26 cellular contexts compared by ENCODE assay signal in the genomic region with DNA sequence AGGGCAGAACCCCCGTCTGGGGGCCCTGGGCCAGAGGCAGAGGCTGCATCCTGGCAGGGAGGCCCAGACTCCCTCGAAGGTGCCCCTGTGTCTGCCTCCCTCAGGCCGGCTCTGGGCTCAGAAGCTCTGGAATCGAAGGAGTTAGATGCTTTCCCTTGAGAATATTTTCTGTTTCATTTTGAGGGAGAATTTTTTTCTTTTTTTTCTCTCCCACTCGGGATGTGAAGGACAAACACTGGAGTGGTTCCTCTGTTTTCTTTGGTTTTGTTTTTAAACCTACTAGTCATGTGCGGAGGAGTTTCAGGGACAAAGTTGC. TPM values are rescaled to one million over a fixed set of nuclear protein-coding genes. Genes with fewer than 3 reads are reported as not detected.
A peak's percentile ranks its signal among the peaks of the same experiment; 100 is the strongest.
DNase-seq lines count a peak whose midpoint lies in the region; ATAC-seq, FAIRE-seq and TF ChIP-seq lines count a peak whose summit lies in the region.
"Had no signal": no experiment of that assay in that cellular context is flagged by ENCODE, and none has a peak within 500 bp of the region (broad histone marks: within the 10 kb centered on the region; RNA-seq: fewer than 3 reads in every experiment).

No MANE protein-coding gene starts in this region.

- H3K36me3 Mint-ChIP-seq in chondrocyte (ENCODE audit: low read depth) = no peaks in the 10 kb centered on the region
- no peaks in the 10 kb centered on the region for H3K36me3 Mint-ChIP-seq in type B pancreatic cell
- no peaks in the 10 kb centered on the region for H3K36me3 Mint-ChIP-seq in activated naive CD4-positive, alpha-beta T cell treated with anti-CD3 and anti-CD28 coated beads for 36 hours (ENCODE audit: low read depth)
- H3K36me3 Mint-ChIP-seq: CD8-positive, alpha-beta T cell; IgD-negative memory B cell had no signal

- H3K9me3 ChIP-seq in pancreas = no peaks in the 10 kb centered on the region
- H3K9me3 ChIP-seq: BLaER1 treated with 17β-estradiol and CSF1 and Interleukin-3, amounts not matched to agents 10 nM and 100 nM had no signal

- H3K4me1 ChIP-seq in pancreas = peaks cover 0 to 10% (median 4%) of the 10 kb centered on the region in 3 donors

- FAIRE-seq in pancreas (lab: Jason Lieb, UNC) = no peak
- FAIRE-seq: GM12892, GM18507, RCC 7860 had no signal

- intact Hi-C loops in pancreas (cut with DNase I) = no loop called here
- intact Hi-C loops in activated naive CD4-positive, alpha-beta T cell treated with anti-CD3 and anti-CD28 coated beads for 36 hours (cut with micrococcal nuclease) = no loop called here

- no peaks in the 10 kb centered on the region for H3K27me3 ChIP-seq in layer of hippocampus (ENCODE audit: control insufficient read depth, insufficient read depth, low read length)
- H3K27me3 ChIP-seq in pancreas = no peaks in the 10 kb centered on the region

- H3K27ac Mint-ChIP-seq in chondrocyte (ENCODE audit: unreplicated experiment) (peak overlapping the region; percentile 13), type B pancreatic cell (no peak overlapping the region)
- no peak overlapping the region for H3K27ac Mint-ChIP-seq in activated naive CD4-positive, alpha-beta T cell treated with anti-CD3 and anti-CD28 coated beads for 36 hours
- H3K27ac Mint-ChIP-seq: CD8-positive, alpha-beta T cell; GM23338; IgD-negative memory B cell had no signal

- H3K4me3 Mint-ChIP-seq in chondrocyte (ENCODE audit: unreplicated experiment) (no peak overlapping the region), type B pancreatic cell (peak overlapping the region; percentile 29)
- H3K4me3 Mint-ChIP-seq in activated naive CD4-positive, alpha-beta T cell treated with anti-CD3 and anti-CD28 coated beads for 36 hours = no peak overlapping the region
- H3K4me3 Mint-ChIP-seq: CD8-positive, alpha-beta T cell; GM23338; IgD-negative memory B cell had no signal

- TF ChIP-seq CTCF in chondrocyte (IDR thresholded peaks at IDR 0.05) = no peak
- TF ChIP-seq CTCF in pancreas (IDR thresholded peaks at IDR 0.05) = no peak
- TF ChIP-seq CTCF in type B pancreatic cell (conservative IDR thresholded peaks at IDR 0.05) = no peak

- H3K4me1 Mint-ChIP-seq in chondrocyte (ENCODE audit: low read depth) (peaks cover 8% of the 10 kb centered on the region), type B pancreatic cell (ENCODE audit: unreplicated experiment) (peaks cover 37% of the 10 kb centered on the region)
- H3K4me1 Mint-ChIP-seq in activated naive CD4-positive, alpha-beta T cell treated with anti-CD3 and anti-CD28 coated beads for 36 hours (ENCODE audit: low read depth) = no peaks in the 10 kb centered on the region
- H3K4me1 Mint-ChIP-seq: GM23338 had no signal

- ATAC-seq in pancreas (no peak), HG02642 (IDR thresholded peaks at IDR 0.05; ENCODE audit: poor library complexity, unreplicated experiment) (no peak), GM19467 (IDR thresholded peaks at IDR 0.05; ENCODE audit: unreplicated experiment) (no peak)
- ATAC-seq: CD8-positive, alpha-beta T cell; HCT116; Right ventricle myocardium inferior had no signal

- DNase-seq in chondrocyte (ENCODE audit: low spot score) = no peak
- no peak for DNase-seq in pancreas
- DNase-seq in type B pancreatic cell (ENCODE audit: extremely low spot score, unreplicated experiment) = no peak
- DNase-seq in EL = no peak
- DNase-seq in activated naive CD4-positive, alpha-beta T cell treated with anti-CD3 and anti-CD28 coated beads for 36 hours = no peak
- DNase-seq: CD8-positive, alpha-beta T cell; DMS53; Karpas-422; NCI-H1048; NCI-H146; NCI-H2081 treated with DMSO at 0.1 percent for 48 hours; NCI-H446 treated with DMSO at 0.1 percent for 48 hours; NCI-H748 treated with DMSO at 0.1 percent for 48 hours; NK-92 treated with Interleukin-12 subunit alpha and Interleukin-12 subunit beta, amount 100 ng/mL, for 24 hours had no signal

- H3K9me3 Mint-ChIP-seq in chondrocyte (ENCODE audit: low read depth) (no peaks in the 10 kb centered on the region), type B pancreatic cell (no peaks in the 10 kb centered on the region)
- no peaks in the 10 kb centered on the region for H3K9me3 Mint-ChIP-seq in activated naive CD4-positive, alpha-beta T cell treated with anti-CD3 and anti-CD28 coated beads for 36 hours
- H3K9me3 Mint-ChIP-seq: CD8-positive, alpha-beta T cell; GM23338; IgD-negative memory B cell had no signal

- CTCF ChIA-PET in activated naive CD4-positive, alpha-beta T cell treated with anti-CD3 and anti-CD28 coated beads for 36 hours (lab: Charles Lee) = no interaction called here

- no peak overlapping the region for H3K4me3 ChIP-seq in pancreas
- H3K4me3 ChIP-seq: BLaER1 treated with 17β-estradiol and CSF1 and Interleukin-3, amounts not matched to agents 10 nM and 100 nM; GM23338 had no signal

- no peaks in the 10 kb centered on the region for H3K36me3 ChIP-seq in pancreas
- H3K36me3 ChIP-seq: BLaER1 treated with 17β-estradiol and CSF1 and Interleukin-3, amounts not matched to agents 10 nM and 100 nM had no signal

- H3K27me3 Mint-ChIP-seq in chondrocyte (ENCODE audit: low read depth) (no peaks in the 10 kb centered on the region), type B pancreatic cell (peaks cover 14% of the 10 kb centered on the region)
- no peaks in the 10 kb centered on the region for H3K27me3 Mint-ChIP-seq in activated naive CD4-positive, alpha-beta T cell treated with anti-CD3 and anti-CD28 coated beads for 36 hours (ENCODE audit: low read depth)

- 65 to 68% methylated on average over 6 of the region's 6 CpGs for WGBS in pancreas, 2 donors

- H3K27ac ChIP-seq in layer of hippocampus (ENCODE audit: low read depth, low read length) = peak overlapping the region; percentile 27
- H3K27ac ChIP-seq in pancreas = peak overlapping the region in 3 of 4 donors; percentile 23 to 44 (median 32)
- H3K27ac ChIP-seq: BLaER1 treated with 17β-estradiol and CSF1 and Interleukin-3, amounts not matched to agents 10 nM and 100 nM had no signal

RNA-seq across cellular contexts. Expression of gene PRDM16, which starts 44.7 kb away (rescaled TPM):
- 10.4 to 19.0 TPM (median 18.3 TPM) in 3 replicates for total RNA-seq in chondrocyte
- 10 to 100 TPM; 10.7 to 19.1 (median 14.9) TPM for total RNA-seq in pancreas
- 10 to 100 TPM in 1 of 2 donors, 1 to 10 TPM in 1; 6.6 to 19.2 TPM for polyA plus RNA-seq in pancreas
- 10.3 and 23.6 TPM in 2 replicates for total RNA-seq in type B pancreatic cell (ENCODE audit: low replicate concordance)
- under 1 TPM; 0.05 to 0.20 TPM for total RNA-seq in activated naive CD4-positive, alpha-beta T cell treated with anti-CD3 and anti-CD28 coated beads for 36 hours
- total RNA-seq: CD8-positive, alpha-beta T cell; MCF 10A had no signal
- polyA plus RNA-seq: IgD-negative memory B cell had no signal
